1 cellular context compared by ENCODE assay signal in genomic region chrX:154990496-154990895, GRCh38.
TF ChIP-seq lines count a peak whose summit lies in the region.

No MANE protein-coding gene starts in this region.

TF ChIP-seq in GM12878, 131 proteins besides CTCF, POLR2A, EP300 and RAD21 (continued from another document):
- peak; percentile 87 for TF ChIP-seq MTA2 (IDR thresholded peaks at IDR 0.05; ENCODE audit: low read depth)
- no peak for TF ChIP-seq NRF1 (conservative IDR thresholded peaks at IDR 0.05; ENCODE audit: low read depth, low read length)
- no peak for TF ChIP-seq CBX3 (IDR thresholded peaks at IDR 0.05; ENCODE audit: borderline replicate concordance, low read depth)
- TF ChIP-seq REST (IDR thresholded peaks at IDR 0.05; ENCODE audit: low read depth, low read length): no peak
- TF ChIP-seq ZNF217 (IDR thresholded peaks at IDR 0.05): no peak
- TF ChIP-seq PAX5 (IDR thresholded peaks at IDR 0.05; ENCODE audit: borderline replicate concordance, low read depth, low read length): no peak
- no peak for TF ChIP-seq JUND (IDR thresholded peaks at IDR 0.05; ENCODE audit: low read depth, low read length)
- TF ChIP-seq ZNF687 (IDR thresholded peaks at IDR 0.05): no peak
- no peak for TF ChIP-seq STAT1 (conservative IDR thresholded peaks at IDR 0.05)
- TF ChIP-seq HSF1 (IDR thresholded peaks at IDR 0.05; ENCODE audit: low read depth, low read length): no peak
- peak; percentile 63 to 64; a peak in 2 of 4 replicates for TF ChIP-seq IKZF2 (IDR thresholded peaks at IDR 0.05)
- 0 out of 2 replicates have a peak, but pooled peaks have one; percentile 25 for TF ChIP-seq IRF4 (IDR thresholded peaks at IDR 0.05; ENCODE audit: low read depth, low read length)
- TF ChIP-seq TCF7 (IDR thresholded peaks at IDR 0.05; ENCODE audit: borderline replicate concordance): 0 out of 2 replicates have a peak, but pooled peaks have one; percentile 29
- no peak for TF ChIP-seq FOXK2 (IDR thresholded peaks at IDR 0.05)
- no peak for TF ChIP-seq KLF5 (IDR thresholded peaks at IDR 0.05; ENCODE audit: partially characterized antibody)
- TF ChIP-seq ZBED1 (IDR thresholded peaks at IDR 0.05; ENCODE audit: borderline replicate concordance): peak; percentile 45; the same call in 1 of the 2 replicates
- TF ChIP-seq ATF7 (IDR thresholded peaks at IDR 0.05; ENCODE audit: low read depth): peak; percentile 58
- no peak for TF ChIP-seq CHD1 (IDR thresholded peaks at IDR 0.05; ENCODE audit: low read depth, low read length)
- no peak for TF ChIP-seq LARP7 (IDR thresholded peaks at IDR 0.05)
- TF ChIP-seq EED (IDR thresholded peaks at IDR 0.05; ENCODE audit: low read depth): no peak
- TF ChIP-seq HDAC6 (IDR thresholded peaks at IDR 0.05; ENCODE audit: unreplicated experiment): no peak
- peak; percentile 56 for TF ChIP-seq BCL3 (IDR thresholded peaks at IDR 0.05; ENCODE audit: borderline replicate concordance, insufficient read depth, low read depth, low read length, poor library complexity, severe bottlenecking)
- no peak for TF ChIP-seq BRCA1 (IDR thresholded peaks at IDR 0.05; ENCODE audit: low read depth, low read length)
- TF ChIP-seq MEF2B (IDR thresholded peaks at IDR 0.05; ENCODE audit: partially characterized antibody, poor library complexity, severe bottlenecking): peak; percentile 31
- TF ChIP-seq IKZF1 (conservative IDR thresholded peaks at IDR 0.05): peak; percentile 46; the same call in 1 of the 2 replicates
- no peak for TF ChIP-seq BACH1 (IDR thresholded peaks at IDR 0.05; ENCODE audit: borderline replicate concordance)
- TF ChIP-seq RELB (IDR thresholded peaks at IDR 0.05; ENCODE audit: low read depth): peak; percentile 45; the same call in 1 of the 2 replicates
TF ChIP-seq in GM12878: peak in this region for 24.
